Comparison of ENCODE assay signal across 29 cellular contexts in the genomic region with DNA sequence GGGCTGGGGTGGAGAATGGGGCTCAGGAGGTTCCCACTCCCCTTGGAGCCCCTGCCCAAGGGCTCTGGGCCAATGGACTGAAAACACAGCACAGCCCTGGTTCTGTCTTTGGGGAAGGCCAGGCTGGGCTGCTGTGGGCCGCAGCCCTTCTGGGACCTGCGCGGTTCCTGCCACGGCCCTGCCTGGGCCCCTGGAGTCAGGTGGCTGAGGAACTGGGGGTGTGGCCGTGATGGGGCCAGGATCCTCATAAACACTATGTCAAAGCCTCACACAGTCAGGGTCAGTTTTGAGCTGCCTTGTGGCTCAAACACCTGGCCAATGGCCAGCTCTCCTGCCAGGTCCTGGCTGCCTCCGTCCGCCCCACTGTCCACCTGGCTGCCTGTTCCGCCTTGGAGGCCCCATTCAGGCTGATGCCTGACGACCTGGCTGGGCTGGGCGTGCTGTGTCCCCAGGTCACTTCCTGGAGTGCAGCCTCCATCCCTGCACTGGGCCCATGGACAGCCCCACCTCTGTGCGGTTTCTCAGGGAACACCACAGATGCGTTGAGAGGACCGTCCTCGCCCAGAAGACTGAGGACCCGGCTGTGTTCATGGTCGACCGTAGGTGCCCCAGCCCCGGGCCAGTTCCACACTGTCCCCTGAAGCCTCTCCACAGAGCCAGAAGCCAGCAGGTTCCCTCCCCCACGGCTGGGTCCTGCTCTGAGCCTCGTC. TPM values are rescaled to one million over a fixed set of nuclear protein-coding genes. Genes with fewer than 3 reads are reported as not detected.
DNase-seq lines count a peak whose midpoint lies in the region; ATAC-seq, FAIRE-seq and TF ChIP-seq lines count a peak whose summit lies in the region.
"Had no signal": no experiment of that assay in that cellular context is flagged by ENCODE, and none has a peak within 500 bp of the region (broad histone marks: within the 10 kb centered on the region; RNA-seq: fewer than 3 reads in every experiment).

No MANE protein-coding gene starts in this region.

- no peaks in the 10 kb centered on the region for H3K9me3 ChIP-seq in RWPE2 (ENCODE audit: severe bottlenecking)
- H3K9me3 ChIP-seq in stomach: no peaks in the 10 kb centered on the region
- H3K9me3 ChIP-seq: breast epithelium, heart left ventricle had no signal

- WGBS in stomach, 5 donors: 68 to 82% (median 79%) methylated on average over 5 to 20 of the region's 20 CpGs

- no peak for FAIRE-seq in GM19239 (lab: Jason Lieb, UNC)
- FAIRE-seq: GM18507, small intestine had no signal

- H3K27ac ChIP-seq in RWPE2 (ENCODE audit: poor library complexity, severe bottlenecking): no peak overlapping the region
- no peak overlapping the region for H3K27ac ChIP-seq in stomach
- H3K27ac ChIP-seq: breast epithelium, heart left ventricle had no signal

- H3K4me1 ChIP-seq in RWPE2 (ENCODE audit: insufficient read depth, poor library complexity, severe bottlenecking) (no peaks in the 10 kb centered on the region), stomach (no peaks in the 10 kb centered on the region)
- H3K4me1 ChIP-seq: breast epithelium, heart left ventricle had no signal

- intact Hi-C loops in stomach (cut with DNase I; ENCODE audit: low total_unique reads): no loop called here

- TF ChIP-seq EP300 in stomach (IDR thresholded peaks at IDR 0.05): no peak

- peaks cover 4% of the 10 kb centered on the region for H3K27me3 ChIP-seq in RWPE2 (ENCODE audit: insufficient read depth, poor library complexity, severe bottlenecking)
- peaks cover 0 to 70% (median 6%) of the 10 kb centered on the region in 3 donors for H3K27me3 ChIP-seq in stomach

- TF ChIP-seq CTCF in RWPE2 (IDR thresholded peaks at IDR 0.05; ENCODE audit: poor library complexity, severe bottlenecking) (no peak), stomach (IDR thresholded peaks at IDR 0.05) (no peak)

- TF ChIP-seq POLR2A in stomach (IDR thresholded peaks at IDR 0.05): no peak

- ATAC-seq in RWPE2 (ENCODE audit: low read depth) (no peak), HG02610 (IDR thresholded peaks at IDR 0.05; ENCODE audit: unreplicated experiment) (no peak)
- ATAC-seq: esophagus mucosa, PC-3 had no signal

- no peak overlapping the region for H3K4me3 ChIP-seq in RWPE2 (ENCODE audit: severe bottlenecking)
- H3K4me3 ChIP-seq in stomach: no peak overlapping the region
- H3K4me3 ChIP-seq: breast epithelium, heart left ventricle had no signal

- H3K36me3 ChIP-seq in RWPE2 (ENCODE audit: low read depth) (no peaks in the 10 kb centered on the region), stomach (no peaks in the 10 kb centered on the region)
- H3K36me3 ChIP-seq: breast epithelium, heart left ventricle had no signal

- DNase-seq in GM03348 (ENCODE audit: low spot score): peak; percentile 5
- peak; percentile 43 for DNase-seq in RWPE2 (ENCODE audit: low spot score)
- DNase-seq in islet precursor cell: peak; percentile 49
- DNase-seq in stomach: peak; percentile 21
- DNase-seq in GM19239 (ENCODE audit: insufficient read length, low spot score): no peak
- DNase-seq in NCI-H1694 (lab: John Stamatoyannopoulos, UW): no peak
- DNase-seq: activated CD4-positive, alpha-beta T cell treated with anti-CD3 and anti-CD28 coated beads for 48 hours; activated naive CD4-positive, alpha-beta T cell treated with anti-CD3 and anti-CD28 coated beads, Interleukin-2, amount 50 U/mL, for 16 hours; activated T-cell treated with anti-CD3 and anti-CD28 coated beads, Interleukin-2, amount 50 U/mL, for 48 hours; amniotic stem cell; C1 segment of cervical spinal cord; COR-L47; cortex of kidney; foreskin fibroblast; GF-D8; MV-4-11; NCI-H1436 treated with DMSO at 0.1 percent for 48 hours; PC-3; SHP77; small intestine; trophoblast cell had no signal

RNA-seq across cellular contexts. Expression of a gene that starts 27.5 kb away (rescaled TPM):
- total RNA-seq in stomach: not detected
- polyA plus RNA-seq in stomach: not detected
- total RNA-seq: breast epithelium, esophagus mucosa, heart left ventricle, myocyte, PC-3, pulmonary artery endothelial cell had no signal
- polyA plus RNA-seq: heart left ventricle, small intestine had no signal

RNA-seq across cellular contexts. Expression of a gene that starts 43.1 kb away (rescaled TPM):
- not detected for total RNA-seq in stomach
- not detected for polyA plus RNA-seq in stomach
- total RNA-seq: breast epithelium, esophagus mucosa, heart left ventricle, myocyte, NCI-H460, PC-3, pulmonary artery endothelial cell had no signal
- polyA plus RNA-seq: heart left ventricle, small intestine had no signal

RNA-seq across cellular contexts. Expression of a gene that starts 50.3 kb away (rescaled TPM):
- total RNA-seq in stomach: not detected
- not detected for polyA plus RNA-seq in stomach
- total RNA-seq: breast epithelium, esophagus mucosa, heart left ventricle, myocyte, NCI-H460, PC-3, pulmonary artery endothelial cell had no signal
- polyA plus RNA-seq: heart left ventricle, small intestine had no signal

Comparison
In these comparisons a context has a peak if more than half of its experiments do, and no peak if none do; other contexts are left out.
1. DNase-seq: peak in GM03348 (single experiment), RWPE2 (single experiment), islet precursor cell (single experiment) and stomach (single experiment); none in GM19239 (single experiment) and NCI-H1694 (single experiment).